Comparison of ENCODE assay signal across 13 cellular contexts in the genomic region with DNA sequence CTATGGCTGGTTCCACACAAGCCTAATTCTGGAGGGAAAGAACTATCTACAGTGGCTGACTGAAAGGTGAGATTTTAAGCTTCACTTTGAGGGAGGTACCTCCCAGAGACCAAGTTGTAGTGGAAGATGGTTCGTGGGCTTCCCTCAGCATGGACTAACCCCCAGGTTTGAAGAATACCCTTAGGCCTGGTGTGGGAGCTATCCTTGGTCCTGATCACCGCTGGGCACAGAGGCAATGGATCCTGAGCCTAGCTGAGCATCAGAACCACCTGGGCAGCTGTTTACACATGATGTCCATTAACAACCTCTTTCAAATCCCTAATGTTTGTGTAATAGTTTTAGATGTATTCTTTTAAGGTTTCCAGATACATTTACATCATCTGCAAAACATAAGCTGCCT. TPM values are rescaled to one million over a fixed set of nuclear protein-coding genes. Genes with fewer than 3 reads are reported as not detected.
DNase-seq lines count a peak whose midpoint lies in the region; ATAC-seq and TF ChIP-seq lines count a peak whose summit lies in the region.
"Had no signal": no experiment of that assay in that cellular context is flagged by ENCODE, and none has a peak within 500 bp of the region (broad histone marks: within the 10 kb centered on the region; RNA-seq: fewer than 3 reads in every experiment).

No MANE protein-coding gene starts in this region.

- H2BK5ac ChIP-seq in mesenchymal stem cell (ENCODE audit: low read depth, low read length, poor library complexity, severe bottlenecking), result no peak overlapping the region

- no peak for ATAC-seq in activated CD8-positive, alpha-beta memory T cell treated with anti-CD3 and anti-CD28 coated beads, Interleukin-2, amount 10 ng/mL, durations not matched to agents 7 days and 5 days
- no peak for ATAC-seq in activated CD8-positive, alpha-beta T cell treated with anti-CD3 and anti-CD28 coated beads, Interleukin-2, amount 10 ng/mL, durations not matched to agents 7 days and 5 days
- no peak for ATAC-seq in psoas muscle
- ATAC-seq in mucosa of descending colon, result no peak
- ATAC-seq: left lobe of liver had no signal

- H3K9me2 ChIP-seq in Karpas-422 (replicated peaks; ENCODE audit: insufficient read depth, low read length), result no peaks in the 10 kb centered on the region

- H2AFZ ChIP-seq in Karpas-422 (ENCODE audit: low read length), result no peak overlapping the region
- H2AFZ ChIP-seq in mesenchymal stem cell (ENCODE audit: low read depth, low read length), result peak overlapping the region; percentile 24

- no peak overlapping the region for H2BK12ac ChIP-seq in mesenchymal stem cell (ENCODE audit: low read length in 2 of 2)

- intact Hi-C loops in psoas muscle (cut with DNase I) (no loop called here), mucosa of descending colon (cut with DNase I, micrococcal nuclease) (no loop called here)

- peak; percentile 47 for DNase-seq in activated CD8-positive, alpha-beta memory T cell treated with anti-CD3 and anti-CD28 coated beads, Interleukin-2, amount 10 ng/mL, durations not matched to agents 7 days and 5 days
- DNase-seq in activated CD8-positive, alpha-beta memory T cell treated with anti-CD3 and anti-CD28 coated beads, Interleukin-2, amount 50 U/mL, for 4 hours, result no peak
- DNase-seq in Karpas-422 (peak; percentile 66), mesenchymal stem cell (peak; percentile 23), psoas muscle (no peak), NK-92 (lab: John Stamatoyannopoulos, UW; ENCODE audit: unreplicated experiment) (no peak), mucosa of descending colon (no peak)
- DNase-seq in activated CD8-positive, alpha-beta T cell treated with anti-CD3 and anti-CD28 coated beads, Interleukin-2, amount 10 ng/mL, durations not matched to agents 7 days and 5 days, result peak; percentile 46
- DNase-seq: SIG-M5 had no signal

- no peak overlapping the region for H3K9ac ChIP-seq in Karpas-422 (ENCODE audit: low read length)
- H3K9ac ChIP-seq in mesenchymal stem cell (ENCODE audit: low read length), result no peak overlapping the region

- CTCF ChIA-PET in activated CD8-positive, alpha-beta memory T cell treated with anti-CD3 and anti-CD28 coated beads, Interleukin-2, amount 10 ng/mL, durations not matched to agents 7 days and 5 days (lab: Charles Lee), result interaction anchor here (1.4 kb wide), 1 partner anchor 28 kb away, joined by 3 read pairs; no protein-coding TSS in a partner anchor
- CTCF ChIA-PET in activated CD8-positive, alpha-beta T cell treated with anti-CD3 and anti-CD28 coated beads, Interleukin-2, amount 10 ng/mL, durations not matched to agents 7 days and 5 days (lab: Charles Lee), result interaction anchor here (1.4 kb wide), 1 partner anchor 61 kb away, joined by 5 read pairs; no protein-coding TSS in a partner anchor

- H3K27ac ChIP-seq in Karpas-422 (ENCODE audit: low read length) (no peak overlapping the region), mesenchymal stem cell (ENCODE audit: low read length, poor library complexity, severe bottlenecking) (no peak overlapping the region), psoas muscle (no peak overlapping the region)
- H3K27ac ChIP-seq: neutrophil had no signal

- H3K9me3 Mint-ChIP-seq in activated CD8-positive, alpha-beta memory T cell treated with anti-CD3 and anti-CD28 coated beads, Interleukin-2, amount 10 ng/mL, durations not matched to agents 7 days and 5 days (ENCODE audit: low read depth), result peaks cover 1% of the 10 kb centered on the region
- H3K9me3 Mint-ChIP-seq in activated CD8-positive, alpha-beta T cell treated with anti-CD3 and anti-CD28 coated beads, Interleukin-2, amount 10 ng/mL, durations not matched to agents 7 days and 5 days (ENCODE audit: insufficient read depth), result no peaks in the 10 kb centered on the region
- H3K9me3 Mint-ChIP-seq: activated naive CD4-positive, alpha-beta T cell treated with anti-CD3 and anti-CD28 coated beads, Interleukin-2, amount 50 U/mL, for 24 hours had no signal

- H3K14ac ChIP-seq in mesenchymal stem cell (ENCODE audit: low read length in 2 of 2), result no peak overlapping the region

- no peak overlapping the region for H3K27ac Mint-ChIP-seq in activated CD8-positive, alpha-beta memory T cell treated with anti-CD3 and anti-CD28 coated beads, Interleukin-2, amount 10 ng/mL, durations not matched to agents 7 days and 5 days
- H3K27ac Mint-ChIP-seq in activated CD8-positive, alpha-beta T cell treated with anti-CD3 and anti-CD28 coated beads, Interleukin-2, amount 10 ng/mL, durations not matched to agents 7 days and 5 days, result no peak overlapping the region
- H3K27ac Mint-ChIP-seq: activated naive CD4-positive, alpha-beta T cell treated with anti-CD3 and anti-CD28 coated beads, Interleukin-2, amount 50 U/mL, for 24 hours had no signal

- no peaks in the 10 kb centered on the region for H3K79me2 ChIP-seq in Karpas-422 (ENCODE audit: low read length)

- H3K27me3 ChIP-seq in Karpas-422 (ENCODE audit: low read length) (no peaks in the 10 kb centered on the region), mesenchymal stem cell (ENCODE audit: control insufficient read depth in 1 of 2, insufficient read depth in 1 of 2, low read length in 2 of 2) (peaks cover 3 to 5% of the 10 kb centered on the region in 2 experiments), psoas muscle (ENCODE audit: insufficient read depth in 3 of 3, low read length in 2 of 3) (no peaks in the 10 kb centered on the region)
- H3K27me3 ChIP-seq: neutrophil had no signal

- no peak overlapping the region for H4K8ac ChIP-seq in mesenchymal stem cell (ENCODE audit: low read length)

- no peak overlapping the region for H3K18ac ChIP-seq in mesenchymal stem cell (ENCODE audit: low read depth in 1 of 2, low read length in 2 of 2)

- H3K4me1 Mint-ChIP-seq in activated CD8-positive, alpha-beta memory T cell treated with anti-CD3 and anti-CD28 coated beads, Interleukin-2, amount 10 ng/mL, durations not matched to agents 7 days and 5 days, result no peaks in the 10 kb centered on the region
- no peaks in the 10 kb centered on the region for H3K4me1 Mint-ChIP-seq in activated CD8-positive, alpha-beta T cell treated with anti-CD3 and anti-CD28 coated beads, Interleukin-2, amount 10 ng/mL, durations not matched to agents 7 days and 5 days (ENCODE audit: low read depth)
- H3K4me1 Mint-ChIP-seq: activated naive CD4-positive, alpha-beta T cell treated with anti-CD3 and anti-CD28 coated beads, Interleukin-2, amount 50 U/mL, for 24 hours had no signal

- H3K23ac ChIP-seq in mesenchymal stem cell (ENCODE audit: low read length in 2 of 2), result no peak overlapping the region

- H3K36me3 Mint-ChIP-seq in activated CD8-positive, alpha-beta memory T cell treated with anti-CD3 and anti-CD28 coated beads, Interleukin-2, amount 10 ng/mL, durations not matched to agents 7 days and 5 days, result no peaks in the 10 kb centered on the region
- no peaks in the 10 kb centered on the region for H3K36me3 Mint-ChIP-seq in activated CD8-positive, alpha-beta T cell treated with anti-CD3 and anti-CD28 coated beads, Interleukin-2, amount 10 ng/mL, durations not matched to agents 7 days and 5 days (ENCODE audit: low read depth)

- no peak overlapping the region for H2AK5ac ChIP-seq in mesenchymal stem cell (ENCODE audit: low read length, severe bottlenecking)

- no peaks in the 10 kb centered on the region for H3K79me1 ChIP-seq in mesenchymal stem cell (replicated peaks; ENCODE audit: low read length, poor library complexity, severe bottlenecking)

- H2BK120ac ChIP-seq in mesenchymal stem cell (ENCODE audit: low read depth, low read length), result no peak overlapping the region

- H3K36me3 ChIP-seq in Karpas-422 (ENCODE audit: insufficient read depth, low read length) (no peaks in the 10 kb centered on the region), mesenchymal stem cell (ENCODE audit: control insufficient read depth in 1 of 2, insufficient read depth in 2 of 2, low read depth in 1 of 2, low read length in 2 of 2) (no peaks in the 10 kb centered on the region), psoas muscle (ENCODE audit: insufficient read depth in 1 of 2, low read depth in 1 of 2) (no peaks in the 10 kb centered on the region), mucosa of descending colon (ENCODE audit: low read depth) (no peaks in the 10 kb centered on the region)
- H3K36me3 ChIP-seq: neutrophil had no signal

- H2BK15ac ChIP-seq in mesenchymal stem cell (ENCODE audit: low read depth, poor library complexity, severe bottlenecking), result no peak overlapping the region

- no peaks in the 10 kb centered on the region for H4K20me1 ChIP-seq in Karpas-422 (ENCODE audit: insufficient read depth, low read depth, low read length)

- POLR2A ChIA-PET in activated CD8-positive, alpha-beta T cell treated with anti-CD3 and anti-CD28 coated beads, Interleukin-2, amount 10 ng/mL, durations not matched to agents 7 days and 5 days (lab: Charles Lee), result interaction anchor here (0.6 kb wide), 1 partner anchor 28 kb away, joined by 3 read pairs; no protein-coding TSS in a partner anchor

- H3K27me3 Mint-ChIP-seq in activated CD8-positive, alpha-beta memory T cell treated with anti-CD3 and anti-CD28 coated beads, Interleukin-2, amount 10 ng/mL, durations not matched to agents 7 days and 5 days, result peaks cover 6% of the 10 kb centered on the region
- H3K27me3 Mint-ChIP-seq in activated CD8-positive, alpha-beta T cell treated with anti-CD3 and anti-CD28 coated beads, Interleukin-2, amount 10 ng/mL, durations not matched to agents 7 days and 5 days (ENCODE audit: low read depth), result peaks cover 2% of the 10 kb centered on the region
- H3K27me3 Mint-ChIP-seq: activated naive CD4-positive, alpha-beta T cell treated with anti-CD3 and anti-CD28 coated beads, Interleukin-2, amount 50 U/mL, for 24 hours had no signal

- H4K91ac ChIP-seq in mesenchymal stem cell (ENCODE audit: low read length), result no peak overlapping the region

- no peak overlapping the region for H3K4me3 Mint-ChIP-seq in activated CD8-positive, alpha-beta memory T cell treated with anti-CD3 and anti-CD28 coated beads, Interleukin-2, amount 10 ng/mL, durations not matched to agents 7 days and 5 days
- no peak overlapping the region for H3K4me3 Mint-ChIP-seq in activated CD8-positive, alpha-beta T cell treated with anti-CD3 and anti-CD28 coated beads, Interleukin-2, amount 10 ng/mL, durations not matched to agents 7 days and 5 days
- H3K4me3 Mint-ChIP-seq: activated naive CD4-positive, alpha-beta T cell treated with anti-CD3 and anti-CD28 coated beads, Interleukin-2, amount 50 U/mL, for 24 hours had no signal

- TF ChIP-seq CTCF in psoas muscle (IDR thresholded peaks at IDR 0.05), result no peak
- no peak for TF ChIP-seq CTCF in mucosa of descending colon (IDR thresholded peaks at IDR 0.05)

- no peaks in the 10 kb centered on the region for H3K9me3 ChIP-seq in Karpas-422 (ENCODE audit: low read length)
- H3K9me3 ChIP-seq in mesenchymal stem cell (ENCODE audit: control insufficient read depth, low read length), result peaks cover 7% of the 10 kb centered on the region
- H3K9me3 ChIP-seq in psoas muscle, result peaks cover 4% of the 10 kb centered on the region
- H3K9me3 ChIP-seq in mucosa of descending colon, result no peaks in the 10 kb centered on the region
- H3K9me3 ChIP-seq: neutrophil had no signal

- no peak overlapping the region for H3K4me3 ChIP-seq in Karpas-422 (ENCODE audit: low read length)
- H3K4me3 ChIP-seq in mesenchymal stem cell (ENCODE audit: insufficient read depth in 1 of 2, low read depth in 1 of 2, low read length in 2 of 2), result no peak overlapping the region
- no peak overlapping the region for H3K4me3 ChIP-seq in psoas muscle
- no peak overlapping the region for H3K4me3 ChIP-seq in mucosa of descending colon

- H3K4ac ChIP-seq in mesenchymal stem cell (ENCODE audit: low read depth in 1 of 2, low read length in 2 of 2), result no peak overlapping the region

- H3K4me1 ChIP-seq in Karpas-422 (ENCODE audit: low read length) (no peaks in the 10 kb centered on the region), mesenchymal stem cell (ENCODE audit: control insufficient read depth, insufficient read depth, low read depth, low read length) (peaks cover under 1% of the 10 kb centered on the region), psoas muscle (no peaks in the 10 kb centered on the region), mucosa of descending colon (ENCODE audit: low read depth) (no peaks in the 10 kb centered on the region)

- 12% methylated on average over 1 of the region's 2 CpGs for WGBS in mesenchymal stem cell
- 61 to 69% (median 61%) methylated on average over 2 of the region's 2 CpGs for WGBS in psoas muscle, 3 donors

- H3K4me2 ChIP-seq in Karpas-422 (ENCODE audit: low read depth, low read length, poor library complexity, severe bottlenecking), result no peak overlapping the region
- H3K4me2 ChIP-seq in mesenchymal stem cell (ENCODE audit: low read length, poor library complexity, severe bottlenecking), result no peak overlapping the region

RNA-seq across cellular contexts. Expression of a gene that starts 10.3 kb away (rescaled TPM):
- not detected for total RNA-seq in activated CD8-positive, alpha-beta memory T cell treated with anti-CD3 and anti-CD28 coated beads, Interleukin-2, amount 10 ng/mL, durations not matched to agents 7 days and 5 days
- not detected in 2 replicates for total RNA-seq in Karpas-422 (2014; rRNA removed; shearing (Covaris generic); ENCODE audit: low replicate concordance)
- not detected for total RNA-seq in activated CD8-positive, alpha-beta T cell treated with anti-CD3 and anti-CD28 coated beads, Interleukin-2, amount 10 ng/mL, durations not matched to agents 7 days and 5 days
- polyA plus RNA-seq in mesenchymal stem cell (2013, experiment 1 of 2), result not detected
- not detected for polyA plus RNA-seq in mesenchymal stem cell (2013, experiment 2 of 2)
- total RNA-seq in psoas muscle (not detected), mucosa of descending colon (1 to 10 TPM in 2 of 3 donors, under 1 TPM in 1; 0.79 to 4.8 (median 3.0) TPM)
- not detected for polyA plus RNA-seq in psoas muscle
- total RNA-seq: dermis microvascular lymphatic vessel endothelial cell had no signal

RNA-seq across cellular contexts. Expression of a gene that starts 32.8 kb away (rescaled TPM):
- total RNA-seq in activated CD8-positive, alpha-beta memory T cell treated with anti-CD3 and anti-CD28 coated beads, Interleukin-2, amount 10 ng/mL, durations not matched to agents 7 days and 5 days, result 10 to 100 TPM; 66.9 to 73.9 TPM
- 7.9 and 9.5 TPM in 2 replicates for total RNA-seq in Karpas-422 (2014; rRNA removed; shearing (Covaris generic); ENCODE audit: low replicate concordance)
- total RNA-seq in activated CD8-positive, alpha-beta T cell treated with anti-CD3 and anti-CD28 coated beads, Interleukin-2, amount 10 ng/mL, durations not matched to agents 7 days and 5 days, result 10 to 100 TPM; 27.5 to 29.8 TPM
- 42.7 TPM for polyA plus RNA-seq in mesenchymal stem cell (2013, experiment 1 of 2)
- 38.8 TPM for polyA plus RNA-seq in mesenchymal stem cell (2013, experiment 2 of 2)
- total RNA-seq in psoas muscle (10 to 100 TPM; 24.9 to 68.6 (median 55.9) TPM), mucosa of descending colon (10 to 100 TPM; 23.9 to 49.5 (median 25.6) TPM)
- polyA plus RNA-seq in psoas muscle, result 10 to 100 TPM; 10.0 to 39.8 (median 10.9) TPM

Comparison
In these comparisons a context has a peak if more than half of its experiments do, and no peak if none do; other contexts are left out.
1. DNase-seq: peak in activated CD8-positive, alpha-beta memory T cell treated with anti-CD3 and anti-CD28 coated beads, Interleukin-2, amount 10 ng/mL, durations not matched to agents 7 days and 5 days (single experiment), Karpas-422 (single experiment), activated CD8-positive, alpha-beta T cell treated with anti-CD3 and anti-CD28 coated beads, Interleukin-2, amount 10 ng/mL, durations not matched to agents 7 days and 5 days (single experiment) and mesenchymal stem cell (single experiment); none in activated CD8-positive, alpha-beta memory T cell treated with anti-CD3 and anti-CD28 coated beads, Interleukin-2, amount 50 U/mL, for 4 hours (single experiment), psoas muscle (0 of 2), NK-92 (single experiment) and mucosa of descending colon (0 of 3).